ENCODE assay signal across 16 cellular contexts in genomic region chr2:111200333-111200879, GRCh38.
DNase-seq lines count a peak whose midpoint lies in the region; ATAC-seq and TF ChIP-seq lines count a peak whose summit lies in the region.
"Had no signal": no experiment of that assay in that cellular context is flagged by ENCODE, and none has a peak within 500 bp of the region (broad histone marks: within the 10 kb centered on the region; RNA-seq: fewer than 3 reads in every experiment).

No MANE protein-coding gene starts in this region.

- intact Hi-C loops in left ventricle myocardium inferior (cut with micrococcal nuclease), result no loop called here

- no peak for ATAC-seq in HG03520 (IDR thresholded peaks at IDR 0.05; ENCODE audit: unreplicated experiment)
- ATAC-seq: activated T-cell treated with anti-CD3 and anti-CD28 coated beads, Interleukin-2, amount 50 U/mL, for 4 hours had no signal

- no peak for TF ChIP-seq CTCF in left ventricle myocardium inferior (IDR thresholded peaks at IDR 0.05; ENCODE audit: borderline replicate concordance)

- H3K9me3 ChIP-seq in left ventricle myocardium inferior (replicated peaks), result no peaks in the 10 kb centered on the region
- H3K9me3 ChIP-seq: HAP-1, neutrophil, sigmoid colon had no signal

- H3K27me3 ChIP-seq in left ventricle myocardium inferior (ENCODE audit: low read depth), result no peaks in the 10 kb centered on the region
- H3K27me3 ChIP-seq: sigmoid colon had no signal

- peak; percentile 80 for DNase-seq in COR-L47 (lab: John Stamatoyannopoulos, UW)
- peak; percentile 49 for DNase-seq in NCI-H128 (lab: John Stamatoyannopoulos, UW; ENCODE audit: unreplicated experiment)
- DNase-seq in NCI-H510A (lab: John Stamatoyannopoulos, UW), result peak; percentile 81
- peak; percentile 18 for DNase-seq in dermis blood vessel endothelial cell
- no peak for DNase-seq in GF-D8 (lab: John Stamatoyannopoulos, UW)
- no peak for DNase-seq in left ventricle myocardium inferior
- no peak for DNase-seq in erythroblast (lab: John Stamatoyannopoulos, UW)
- DNase-seq: activated T-cell treated with anti-CD3 and anti-CD28 coated beads, Interleukin-2, amount 50 U/mL, for 4 hours; aorta; mammary epithelial cell; sigmoid colon; stimulated activated CD4-positive, alpha-beta T cell treated with anti-CD3 and anti-CD28 coated beads, Interleukin-4, amount 100 ng/mL, for 4 hours; T-helper 1 cell had no signal

- H3K4me1 ChIP-seq in left ventricle myocardium inferior, result no peaks in the 10 kb centered on the region
- H3K4me1 ChIP-seq: HAP-1, sigmoid colon had no signal

- no peaks in the 10 kb centered on the region for H3K36me3 ChIP-seq in left ventricle myocardium inferior
- H3K36me3 ChIP-seq: HAP-1, neutrophil, sigmoid colon had no signal

- TF ChIP-seq POLR2A in erythroblast (IDR thresholded peaks at IDR 0.05; ENCODE audit: low read length), result no peak

- no peak overlapping the region for H3K27ac ChIP-seq in left ventricle myocardium inferior (replicated peaks)
- H3K27ac ChIP-seq: neutrophil, sigmoid colon had no signal

- no peak overlapping the region for H3K4me3 ChIP-seq in left ventricle myocardium inferior
- H3K4me3 ChIP-seq: HAP-1, sigmoid colon had no signal

Comparison
In these comparisons a context has a peak if more than half of its experiments do, and no peak if none do; other contexts are left out.
1. DNase-seq: peak in COR-L47 (single experiment), NCI-H128 (single experiment), NCI-H510A (single experiment) and dermis blood vessel endothelial cell (single experiment); none in GF-D8 (single experiment), left ventricle myocardium inferior (single experiment) and erythroblast (0 of 2).